In genomic region chr12:3107071-3107583, GRCh38 we compare ENCODE assay signal across 14 cellular contexts. TPM values are rescaled to one million over a fixed set of nuclear protein-coding genes. Genes with fewer than 3 reads are reported as not detected.
DNase-seq lines count a peak whose midpoint lies in the region; ATAC-seq and TF ChIP-seq lines count a peak whose summit lies in the region.
"Had no signal": no experiment of that assay in that cellular context is flagged by ENCODE, and none has a peak within 500 bp of the region (broad histone marks: within the 10 kb centered on the region; RNA-seq: fewer than 3 reads in every experiment).

No MANE protein-coding gene starts in this region.

- H3K4me3 ChIP-seq in heart left ventricle, result no peak overlapping the region
- H3K4me3 ChIP-seq in uterus, result no peak overlapping the region
- H3K4me3 ChIP-seq: lower lobe of right lung had no signal

- TF ChIP-seq POLR2A in heart left ventricle (IDR thresholded peaks at IDR 0.05) (no peak), uterus (IDR thresholded peaks at IDR 0.05) (no peak)

- no peak for ATAC-seq in heart left ventricle
- no peak for ATAC-seq in Right ventricle myocardium superior (ENCODE audit: poor library complexity)
- ATAC-seq in GM19395 (IDR thresholded peaks at IDR 0.05; ENCODE audit: unreplicated experiment), result no peak
- ATAC-seq: lower lobe of right lung had no signal

- WGBS in heart left ventricle, 4 donors, result 63 to 74% (median 73%) methylated on average over 14 of the region's 14 CpGs

- H3K27me3 ChIP-seq in heart left ventricle (no peaks in the 10 kb centered on the region), uterus (no peaks in the 10 kb centered on the region)

- H3K4me1 ChIP-seq in heart left ventricle (peaks cover 18 to 68% (median 51%) of the 10 kb centered on the region in 12 donors), uterus (peaks cover 10 to 35% of the 10 kb centered on the region in 2 donors)

- intact Hi-C loops in heart left ventricle (cut with DNase I) (loop anchor here in 1 of 10 donors (1.0 kb wide), 1 partner anchor 11 kb away; no protein-coding TSS in a partner anchor), Right ventricle myocardium superior (cut with DNase I) (no loop called here), uterus (cut with DNase I; ENCODE audit: low total_unique reads) (no loop called here)

- H3K36me3 ChIP-seq in heart left ventricle, result peaks cover 0 to 15% (median 3%) of the 10 kb centered on the region in 9 donors
- no peaks in the 10 kb centered on the region for H3K36me3 ChIP-seq in uterus
- H3K36me3 ChIP-seq: lower lobe of right lung had no signal

- TF ChIP-seq CTCF in heart left ventricle (IDR thresholded peaks at IDR 0.05) (no peak), uterus (IDR thresholded peaks at IDR 0.05) (peak in 1 of 4 experiments; percentile 7)

- DNase-seq in heart left ventricle (no peak), Right ventricle myocardium superior (no peak), amniotic epithelial cell (ENCODE audit: low read depth) (peak; percentile 95), iris pigment epithelial cell (ENCODE audit: low read depth) (peak; percentile 77), uterus (peak; percentile 80 to 81), HCEC 1CT (no peak), H4 (ENCODE audit: low spot score) (no peak)
- DNase-seq: activated CD4-positive, alpha-beta T cell treated with anti-CD3 and anti-CD28 coated beads, Interleukin-2, amount 10 ng/mL, durations not matched to agents 7 days and 5 days; activated naive CD8-positive, alpha-beta T cell treated with anti-CD3 and anti-CD28 coated beads, Interleukin-2, amount 10 ng/mL, durations not matched to agents 7 days and 5 days; erythroblast; lower lobe of right lung; NCI-H1930 had no signal

- no peaks in the 10 kb centered on the region for H3K9me3 ChIP-seq in heart left ventricle
- H3K9me3 ChIP-seq in uterus, result no peaks in the 10 kb centered on the region
- H3K9me3 ChIP-seq: lower lobe of right lung had no signal

- H3K27ac ChIP-seq in heart left ventricle (peak overlapping the region in 7 of 12 donors; percentile 7 to 58 (median 35)), uterus (peak overlapping the region; percentile 78 to 81)
- H3K27ac ChIP-seq: RWPE1 had no signal

RNA-seq across cellular contexts. Expression of gene TSPAN9, which starts 29.9 kb away (rescaled TPM):
- total RNA-seq in heart left ventricle (100 to 1,000 TPM in 8 of 9 donors, 10 to 100 TPM in 1; 70.0 to 387 (median 158) TPM), Right ventricle myocardium superior (156 TPM), uterus (100 to 1,000 TPM in 1 of 4 donors, 10 to 100 TPM in 3; 47.9 to 106 (median 65.1) TPM)
- 100 to 1,000 TPM; 109 to 120 TPM for polyA plus RNA-seq in heart left ventricle
- total RNA-seq in H4 (2014; rRNA removed; shearing (Covaris generic)), result 12.7 and 15.8 TPM in 2 replicates

Comparison
In these comparisons a context has a peak if more than half of its experiments do, and no peak if none do; other contexts are left out.
1. DNase-seq: peak in amniotic epithelial cell (single experiment), iris pigment epithelial cell (single experiment) and uterus (2 of 2); none in heart left ventricle (0 of 5), Right ventricle myocardium superior (single experiment), HCEC 1CT (single experiment) and H4 (single experiment).